In the genomic region with DNA sequence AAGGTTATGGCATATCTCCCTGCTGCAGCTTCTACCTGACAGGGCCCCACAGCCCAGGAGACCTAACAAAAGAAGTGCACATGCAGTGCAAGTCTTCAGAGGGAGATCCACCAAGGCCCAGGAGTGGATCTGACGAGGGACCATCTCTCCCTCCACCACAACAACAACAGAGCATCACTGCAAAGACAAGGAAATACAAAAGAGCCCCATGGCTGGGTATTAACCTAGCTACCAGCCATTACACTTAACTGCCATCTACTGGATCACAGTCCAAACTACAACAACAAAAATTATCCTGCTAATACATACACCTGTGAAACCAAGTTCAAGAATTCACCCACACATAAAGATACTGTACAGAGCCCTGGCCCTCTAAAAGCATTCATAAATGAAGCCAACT, we compare ENCODE assay signal across 8 cellular contexts.
A peak's percentile ranks its signal among the peaks of the same experiment; 100 is the strongest.
DNase-seq lines count a peak whose midpoint lies in the region; ATAC-seq and TF ChIP-seq lines count a peak whose summit lies in the region.

No MANE protein-coding gene starts in this region.

- TF ChIP-seq CTCF in AG10803 (conservative IDR thresholded peaks at IDR 0.05; ENCODE audit: low read length), result peak; percentile 66
- peak; percentile 69 for TF ChIP-seq CTCF in epithelial cell of esophagus (IDR thresholded peaks at IDR 0.05; ENCODE audit: insufficient read depth, low read depth, low read length, missing control alignments)

- no peak overlapping the region for H3K4me2 ChIP-seq in Karpas-422 (ENCODE audit: low read depth, low read length, poor library complexity, severe bottlenecking)

- no peaks in the 10 kb centered on the region for H3K9me2 ChIP-seq in Karpas-422 (replicated peaks; ENCODE audit: insufficient read depth, low read length)

- H3K4me3 ChIP-seq in AG10803 (ENCODE audit: low read length) (no peak overlapping the region), Karpas-422 (ENCODE audit: low read length) (no peak overlapping the region), epithelial cell of esophagus (ENCODE audit: low read length) (no peak overlapping the region)

- no peaks in the 10 kb centered on the region for H3K79me2 ChIP-seq in Karpas-422 (ENCODE audit: low read length)

- H3K9ac ChIP-seq in Karpas-422 (ENCODE audit: low read length), result no peak overlapping the region

- H3K4me3 Mint-ChIP-seq in T-cell, result no peak overlapping the region

- H3K4me1 ChIP-seq in Karpas-422 (ENCODE audit: low read length), result no peaks in the 10 kb centered on the region

- no peaks in the 10 kb centered on the region for H3K4me1 Mint-ChIP-seq in T-cell

- DNase-seq in AG10803 (ENCODE audit: low read depth) (peak; percentile 24), Karpas-422 (peak; percentile 72), epithelial cell of esophagus (ENCODE audit: low read depth) (peak; percentile 58), T-cell (no peak), hepatic stellate cell (ENCODE audit: low spot score) (no peak)
- no peak for DNase-seq in NK-92 treated with Interleukin-12 subunit alpha and Interleukin-12 subunit beta, amount 100 ng/mL, for 24 hours (lab: John Stamatoyannopoulos, UW)

- CTCF ChIA-PET in T-cell (lab: Charles Lee), result no interaction called here

- H3K36me3 ChIP-seq in Karpas-422 (ENCODE audit: insufficient read depth, low read length), result no peaks in the 10 kb centered on the region

- H3K27me3 Mint-ChIP-seq in T-cell, result peaks cover 0 to 3% of the 10 kb centered on the region in 2 donors

- H3K27me3 ChIP-seq in Karpas-422 (ENCODE audit: low read length), result no peaks in the 10 kb centered on the region

- H3K9me3 Mint-ChIP-seq in T-cell, result peaks cover 6 to 25% (median 16%) of the 10 kb centered on the region in 3 donors

- no peak overlapping the region for H3K27ac ChIP-seq in Karpas-422 (ENCODE audit: low read length)

- H3K9me3 ChIP-seq in Karpas-422 (ENCODE audit: low read length), result no peaks in the 10 kb centered on the region

- no peaks in the 10 kb centered on the region for H3K36me3 Mint-ChIP-seq in T-cell

- no peak overlapping the region for H2AFZ ChIP-seq in Karpas-422 (ENCODE audit: low read length)

- ATAC-seq in GM19035 (IDR thresholded peaks at IDR 0.05; ENCODE audit: unreplicated experiment) (peak; percentile 70), T-cell (replicated peaks in 1 of 4) (no peak), HG02884 (IDR thresholded peaks at IDR 0.05; ENCODE audit: unreplicated experiment) (no peak)

- no peak overlapping the region for H3K27ac Mint-ChIP-seq in T-cell

- POLR2A ChIA-PET in T-cell (lab: Charles Lee), result no interaction called here

- H4K20me1 ChIP-seq in Karpas-422 (ENCODE audit: insufficient read depth, low read depth, low read length), result no peaks in the 10 kb centered on the region

Comparison
In these comparisons a context has a peak if more than half of its experiments do, and no peak if none do; other contexts are left out.
1. DNase-seq: peak in AG10803 (single experiment), Karpas-422 (single experiment) and epithelial cell of esophagus (single experiment); none in NK-92 treated with Interleukin-12 subunit alpha and Interleukin-12 subunit beta, amount 100 ng/mL, for 24 hours (single experiment), T-cell (0 of 34) and hepatic stellate cell (single experiment).